In the genomic region with DNA sequence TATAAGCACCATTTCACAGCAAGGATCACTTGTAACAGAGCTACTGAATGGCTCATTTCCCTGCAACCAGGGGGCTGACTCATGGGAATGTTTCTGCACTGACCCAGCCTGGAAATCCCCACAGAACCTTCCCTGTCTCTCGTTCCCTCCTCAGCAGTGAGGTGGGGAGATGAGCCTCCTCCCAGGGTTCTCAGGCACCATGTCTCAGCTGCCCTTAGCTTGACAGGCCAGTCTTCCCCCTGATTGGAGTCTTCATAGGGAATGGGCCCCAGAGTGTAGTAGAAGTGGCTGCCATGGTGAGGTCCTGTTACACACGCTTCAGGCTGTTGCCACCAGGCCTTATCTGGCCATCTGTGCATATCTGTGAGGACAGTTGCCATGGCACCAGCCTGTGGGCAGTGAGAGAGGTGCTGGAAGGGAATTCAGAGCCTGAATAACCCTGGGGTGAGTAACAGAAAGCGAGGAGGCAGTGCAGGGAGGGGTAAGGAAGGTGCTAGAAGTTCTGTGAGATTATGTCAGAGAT, we compare ENCODE assay signal across 8 cellular contexts.
A peak's percentile ranks its signal among the peaks of the same experiment; 100 is the strongest.
DNase-seq lines count a peak whose midpoint lies in the region; ATAC-seq and TF ChIP-seq lines count a peak whose summit lies in the region.

No MANE protein-coding gene starts in this region.

- peaks cover 33% of the 10 kb centered on the region for H3K4me1 ChIP-seq in SJSA1 (replicated peaks)

- H3K27me3 ChIP-seq in SJSA1 (replicated peaks): no peaks in the 10 kb centered on the region

- no peaks in the 10 kb centered on the region for H3K9me3 ChIP-seq in SJSA1 (replicated peaks)

- TF ChIP-seq CTCF in foreskin fibroblast (IDR thresholded peaks at IDR 0.05; ENCODE audit: low read depth, low read length): no peak

- H3K27ac ChIP-seq in SJSA1: peak overlapping the region; percentile 95

- H3K4me3 ChIP-seq in SJSA1: no peak overlapping the region
- H3K4me3 ChIP-seq in foreskin fibroblast (ENCODE audit: low read depth in 1 of 2, low read length in 2 of 2): no peak overlapping the region

- ATAC-seq in HG03571 (IDR thresholded peaks at IDR 0.05; ENCODE audit: unreplicated experiment): no peak
- ATAC-seq in GM21723 (IDR thresholded peaks at IDR 0.05; ENCODE audit: unreplicated experiment): no peak

- DNase-seq in DMS 273 treated with DMSO at 0.1 percent for 48 hours (lab: John Stamatoyannopoulos, UW) (peak; percentile 69), HCEC 1CT (peak; percentile 91), SJSA1 (ENCODE audit: low read depth in 1 of 2, low spot score in 2 of 2) (peak; percentile 92 to 95), foreskin fibroblast (peak; percentile 92 to 96), COLO829 (ENCODE audit: low spot score) (no peak)
- DNase-seq in stimulated activated CD8-positive, alpha-beta memory T cell treated with anti-CD3 and anti-CD28 coated beads, Interleukin-4, amount 100 ng/mL, for 48 hours: peak; percentile 53

- no peaks in the 10 kb centered on the region for H3K36me3 ChIP-seq in SJSA1
